19 cellular contexts compared by ENCODE assay signal in genomic region chr1:15195420-15196052, GRCh38. TPM values are rescaled to one million over a fixed set of nuclear protein-coding genes. Genes with fewer than 3 reads are reported as not detected.
DNase-seq lines count a peak whose midpoint lies in the region; ATAC-seq and TF ChIP-seq lines count a peak whose summit lies in the region.
"Had no signal": no experiment of that assay in that cellular context is flagged by ENCODE, and none has a peak within 500 bp of the region (broad histone marks: within the 10 kb centered on the region; RNA-seq: fewer than 3 reads in every experiment).

No MANE protein-coding gene starts in this region.

- CTCF ChIA-PET in HEK293 (lab: Yijun Ruan, JAX) = interaction anchor here (1.1 to 1.3 kb wide), 2 partner anchors 43 to 77 kb away, joined by 3 to 5 read pairs; partner anchors contain the start of gene TMEM51

- no peak overlapping the region for H2AFZ ChIP-seq in osteoblast (ENCODE audit: low read length)
- H2AFZ ChIP-seq: GM23248 had no signal

- H3K4me3 ChIP-seq in HEK293 (ENCODE audit: low read depth, low read length) = no peak overlapping the region
- no peak overlapping the region for H3K4me3 ChIP-seq in epithelial cell of esophagus (ENCODE audit: low read length)
- no peak overlapping the region for H3K4me3 ChIP-seq in osteoblast (ENCODE audit: insufficient read depth, low read length)
- H3K4me3 ChIP-seq: BLaER1 treated with 17β-estradiol and CSF1 and Interleukin-3, amounts not matched to agents 10 nM and 100 nM; GM23248 had no signal

- H3K4me1 ChIP-seq in HEK293 (ENCODE audit: control insufficient read depth, insufficient read depth, low read length) (0 out of 2 replicates have a peak, but pooled peaks cover 2% of the 10 kb centered on the region), osteoblast (ENCODE audit: insufficient read depth, low read length) (peaks cover 3% of the 10 kb centered on the region)

- H4K20me1 ChIP-seq in osteoblast (ENCODE audit: insufficient read depth, low read length) = no peaks in the 10 kb centered on the region

- H3K9me3 ChIP-seq in HEK293 (ENCODE audit: control insufficient read depth, insufficient read depth, low read depth, low read length) = no peaks in the 10 kb centered on the region
- no peaks in the 10 kb centered on the region for H3K9me3 ChIP-seq in osteoblast (ENCODE audit: low read depth, low read length)
- H3K9me3 ChIP-seq: BLaER1 treated with 17β-estradiol and CSF1 and Interleukin-3, amounts not matched to agents 10 nM and 100 nM had no signal

- no peak overlapping the region for H3K4me2 ChIP-seq in osteoblast (ENCODE audit: insufficient read depth, low read length)
- H3K4me2 ChIP-seq: BLaER1 treated with 17β-estradiol and CSF1 and Interleukin-3, amounts not matched to agents 10 nM and 100 nM had no signal

- H3K27ac ChIP-seq in HEK293 (ENCODE audit: extremely low read depth, low read depth, low read length) = no peak overlapping the region
- no peak overlapping the region for H3K27ac ChIP-seq in osteoblast (ENCODE audit: low read depth, low read length)
- H3K27ac ChIP-seq: BLaER1 treated with 17β-estradiol and CSF1 and Interleukin-3, amounts not matched to agents 10 nM and 100 nM; GM23248 had no signal

- POLR2A ChIA-PET in HEK293 (lab: Yijun Ruan, JAX) = no interaction called here

- no peaks in the 10 kb centered on the region for H3K36me3 ChIP-seq in HEK293 (ENCODE audit: control insufficient read depth in 2 of 2, insufficient read depth in 1 of 2, low read length in 2 of 2)
- H3K36me3 ChIP-seq in osteoblast (ENCODE audit: insufficient read depth, low read length) = no peaks in the 10 kb centered on the region

- TF ChIP-seq CTCF in HEK293 (tag by site-specific recombination; IDR thresholded peaks at IDR 0.05) = no peak
- TF ChIP-seq CTCF in epithelial cell of esophagus (IDR thresholded peaks at IDR 0.05; ENCODE audit: insufficient read depth, low read depth, low read length, missing control alignments) = no peak
- no peak for TF ChIP-seq CTCF in osteoblast (IDR thresholded peaks at IDR 0.05; ENCODE audit: extremely low read depth, low read depth, low read length)

- DNase-seq in Ammon's horn (ENCODE audit: low spot score) = peak; percentile 57
- peak; percentile 86 for DNase-seq in epithelial cell of esophagus (ENCODE audit: low read depth)
- DNase-seq in osteoblast (ENCODE audit: insufficient read length, low spot score, missing footprints) = peak; percentile 88
- no peak for DNase-seq in NCI-H2171 treated with DMSO at 0.1 percent for 48 hours (lab: John Stamatoyannopoulos, UW)
- no peak for DNase-seq in DMS53 (lab: John Stamatoyannopoulos, UW)
- no peak for DNase-seq in NCI-H1048 (lab: John Stamatoyannopoulos, UW)
- DNase-seq: CD8-positive, alpha-beta T cell; DMS79 treated with DMSO at 0.1 percent for 48 hours; GM23248; NCI-H1105; NCI-H2081 treated with DMSO at 0.1 percent for 48 hours; NCI-H510A; NCI-H748 treated with DMSO at 0.1 percent for 48 hours; SIG-M5 had no signal

- no peak for ATAC-seq in GM18517 (IDR thresholded peaks at IDR 0.05; ENCODE audit: unreplicated experiment)
- ATAC-seq: CD8-positive, alpha-beta T cell; SK-N-SH treated with all-trans-retinoic acid at 6 μM for 48 hours had no signal

- H3K79me2 ChIP-seq in osteoblast (ENCODE audit: insufficient read depth, low read length) = no peaks in the 10 kb centered on the region

- H3K27me3 ChIP-seq in osteoblast (ENCODE audit: insufficient read depth, low read length) = no peaks in the 10 kb centered on the region
- H3K27me3 ChIP-seq: BLaER1 treated with 17β-estradiol and CSF1 and Interleukin-3, amounts not matched to agents 10 nM and 100 nM had no signal

TF ChIP-seq in HEK293, 187 proteins besides CTCF, POLR2A, EP300 and RAD21:
- TF ChIP-seq YY1 (tag by site-specific recombination; IDR thresholded peaks at IDR 0.05) = no peak
- TF ChIP-seq ZNF391 (tag by site-specific recombination; IDR thresholded peaks at IDR 0.05; ENCODE audit: borderline replicate concordance, low read depth) = no peak
- peak; percentile 81 for TF ChIP-seq ZNF449 (tag by site-specific recombination; IDR thresholded peaks at IDR 0.05)

RNA-seq across cellular contexts. Expression of gene TMEM51, which starts 42.0 kb away (rescaled TPM):
- total RNA-seq in osteoblast = 0.59 and 0.72 TPM in 2 replicates
- total RNA-seq: CD8-positive, alpha-beta T cell; OCI-LY7 had no signal

RNA-seq across cellular contexts. Expression of gene FHAD1, which starts 51.5 kb away (rescaled TPM):
- total RNA-seq in osteoblast = 0.72 and 1.8 TPM in 2 replicates
- total RNA-seq: CD8-positive, alpha-beta T cell; GM23248; OCI-LY7 had no signal

Comparison
In these comparisons a context has a peak if more than half of its experiments do, and no peak if none do; other contexts are left out.
1. DNase-seq: peak in Ammon's horn (single experiment), epithelial cell of esophagus (single experiment) and osteoblast (single experiment); none in NCI-H2171 treated with DMSO at 0.1 percent for 48 hours (single experiment), DMS53 (single experiment) and NCI-H1048 (single experiment).